Comparison of ENCODE assay signal across 1 cellular context in the genomic region with DNA sequence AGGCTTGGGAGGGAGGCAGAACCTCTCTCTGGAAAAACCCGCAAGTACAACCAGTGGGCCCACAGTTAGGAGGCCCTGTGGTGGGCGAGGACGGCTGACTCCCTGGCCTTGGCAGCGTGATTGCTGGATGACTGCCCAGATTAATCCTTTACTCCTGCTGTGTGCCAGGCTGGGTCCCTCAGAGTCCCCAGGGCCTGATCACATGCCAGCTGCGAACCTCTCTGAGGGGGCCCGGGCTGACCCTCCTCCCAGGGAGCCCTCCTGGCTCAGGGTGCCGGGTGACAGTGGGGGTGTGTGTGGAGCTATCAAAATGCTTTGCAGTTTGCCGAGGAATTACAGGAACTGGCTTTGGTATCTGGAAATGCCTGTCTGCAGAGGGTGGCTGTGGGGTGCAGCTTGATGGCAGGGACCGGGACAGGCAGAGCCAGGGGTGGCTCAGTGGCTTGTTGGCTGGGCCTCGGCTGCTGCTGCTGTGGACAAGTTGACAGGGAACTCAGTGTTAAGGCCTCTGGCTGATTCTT.
TF ChIP-seq lines count a peak whose summit lies in the region.

No MANE protein-coding gene starts in this region.

TF ChIP-seq in HEK293, 187 proteins besides CTCF, POLR2A, EP300 and RAD21 (continued from another document):
- TF ChIP-seq, protein P1, sequence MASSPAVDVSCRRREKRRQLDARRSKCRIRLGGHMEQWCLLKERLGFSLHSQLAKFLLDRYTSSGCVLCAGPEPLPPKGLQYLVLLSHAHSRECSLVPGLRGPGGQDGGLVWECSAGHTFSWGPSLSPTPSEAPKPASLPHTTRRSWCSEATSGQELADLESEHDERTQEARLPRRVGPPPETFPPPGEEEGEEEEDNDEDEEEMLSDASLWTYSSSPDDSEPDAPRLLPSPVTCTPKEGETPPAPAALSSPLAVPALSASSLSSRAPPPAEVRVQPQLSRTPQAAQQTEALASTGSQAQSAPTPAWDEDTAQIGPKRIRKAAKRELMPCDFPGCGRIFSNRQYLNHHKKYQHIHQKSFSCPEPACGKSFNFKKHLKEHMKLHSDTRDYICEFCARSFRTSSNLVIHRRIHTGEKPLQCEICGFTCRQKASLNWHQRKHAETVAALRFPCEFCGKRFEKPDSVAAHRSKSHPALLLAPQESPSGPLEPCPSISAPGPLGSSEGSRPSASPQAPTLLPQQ (tag by site-specific recombination; IDR thresholded peaks at IDR 0.05), result peak; percentile 94
- TF ChIP-seq ZNF423 (tag by site-specific recombination; IDR thresholded peaks at IDR 0.05), result 0 out of 2 replicates have a peak, but pooled peaks have one; percentile 22
TF ChIP-seq in HEK293: peak in this region for 5.
